In genomic region chr9:131627326-131627845, GRCh38 we compare ENCODE assay signal across 10 cellular contexts.
A peak's percentile ranks its signal among the peaks of the same experiment; 100 is the strongest.
DNase-seq lines count a peak whose midpoint lies in the region; ATAC-seq, FAIRE-seq and TF ChIP-seq lines count a peak whose summit lies in the region.
"Had no signal": no experiment of that assay in that cellular context is flagged by ENCODE, and none has a peak within 500 bp of the region (broad histone marks: within the 10 kb centered on the region; RNA-seq: fewer than 3 reads in every experiment).

No MANE protein-coding gene starts in this region.

- in situ Hi-C loops in astrocyte of the spinal cord (cut with HindIII; ENCODE audit: low sequenced_read_pairs), result no loop called here

- POLR2A ChIA-PET in CD8-positive, alpha-beta memory T cell (lab: Charles Lee), result interaction anchor here (1.7 to 2.2 kb wide), 4 partner anchors 41 to 110 kb away, joined by 5 to 17 read pairs (median 14); no protein-coding TSS in a partner anchor

- H3K9me3 Mint-ChIP-seq in CD8-positive, alpha-beta memory T cell, result no peaks in the 10 kb centered on the region
- H3K9me3 Mint-ChIP-seq in nephron progenitor cell, result no peaks in the 10 kb centered on the region

- H3K27ac ChIP-seq in CD8-positive, alpha-beta memory T cell (ENCODE audit: low read depth, low read length), result peak overlapping the region; percentile 92
- H3K27ac ChIP-seq: esophagus muscularis mucosa had no signal

- peaks cover 47% of the 10 kb centered on the region for H3K4me1 ChIP-seq in CD8-positive, alpha-beta memory T cell (ENCODE audit: insufficient read depth, low read length)

- H3K4me3 Mint-ChIP-seq in CD8-positive, alpha-beta memory T cell, result peak overlapping the region; percentile 64 to 87 (median 80)
- H3K4me3 Mint-ChIP-seq in nephron progenitor cell, result peak overlapping the region; percentile 15

- DNase-seq in CD8-positive, alpha-beta memory T cell, result no peak
- DNase-seq in M059J (ENCODE audit: low read depth) (peak; percentile 74), astrocyte of the spinal cord (ENCODE audit: low read depth, low spot score) (peak; percentile 77), nephron progenitor cell (no peak), ecto neural progenitor cell (ENCODE audit: low spot score) (no peak), D721Med (ENCODE audit: insufficient read length, low spot score) (no peak), GF-D8 (lab: John Stamatoyannopoulos, UW) (no peak)

- CTCF ChIA-PET in CD8-positive, alpha-beta memory T cell (lab: Charles Lee), result interaction anchor here (0.7 to 5.4 kb wide), 10 partner anchors 15 to 117 kb away, joined by 3 to 28 read pairs (median 6); partner anchors contain the start of gene RAPGEF1

- H3K27ac Mint-ChIP-seq in CD8-positive, alpha-beta memory T cell, result peak overlapping the region; percentile 95 to 99 (median 98)
- H3K27ac Mint-ChIP-seq in nephron progenitor cell, result peak overlapping the region; percentile 34

- H3K36me3 ChIP-seq in CD8-positive, alpha-beta memory T cell (ENCODE audit: insufficient read depth, low read length), result peaks cover 18% of the 10 kb centered on the region

- FAIRE-seq in D721Med (lab: Jason Lieb, UNC), result no peak
- FAIRE-seq: GM12891 had no signal

- H3K9me3 ChIP-seq in CD8-positive, alpha-beta memory T cell (ENCODE audit: low read length), result no peaks in the 10 kb centered on the region
- H3K9me3 ChIP-seq: esophagus muscularis mucosa had no signal

- H3K4me1 Mint-ChIP-seq in CD8-positive, alpha-beta memory T cell, result peaks cover 61 to 79% (median 67%) of the 10 kb centered on the region in 3 donors
- H3K4me1 Mint-ChIP-seq in nephron progenitor cell, result peaks cover 69% of the 10 kb centered on the region

- ATAC-seq in HG02571 (IDR thresholded peaks at IDR 0.05; ENCODE audit: unreplicated experiment), result no peak

- peaks cover 7 to 75% (median 10%) of the 10 kb centered on the region in 3 donors for H3K36me3 Mint-ChIP-seq in CD8-positive, alpha-beta memory T cell
- peaks cover 13% of the 10 kb centered on the region for H3K36me3 Mint-ChIP-seq in nephron progenitor cell (ENCODE audit: low read depth)

- TF ChIP-seq CTCF in astrocyte of the spinal cord (IDR thresholded peaks at IDR 0.05; ENCODE audit: low read depth, low read length) (no peak), nephron progenitor cell (IDR thresholded peaks at IDR 0.05) (no peak), D721Med (IDR thresholded peaks at IDR 0.05; ENCODE audit: insufficient read depth, missing control alignments) (no peak)

- peak overlapping the region; percentile 3 for H3K4me3 ChIP-seq in CD8-positive, alpha-beta memory T cell (ENCODE audit: low read length)
- no peak overlapping the region for H3K4me3 ChIP-seq in astrocyte of the spinal cord (ENCODE audit: low read depth, low read length)
- H3K4me3 ChIP-seq: esophagus muscularis mucosa had no signal

- H3K27me3 Mint-ChIP-seq in CD8-positive, alpha-beta memory T cell, result peaks cover 0 to 1% of the 10 kb centered on the region in 2 donors
- no peaks in the 10 kb centered on the region for H3K27me3 Mint-ChIP-seq in nephron progenitor cell (ENCODE audit: low read depth, poor library complexity)

- no peaks in the 10 kb centered on the region for H3K27me3 ChIP-seq in CD8-positive, alpha-beta memory T cell (ENCODE audit: insufficient read depth, low read length, poor library complexity, severe bottlenecking)
- H3K27me3 ChIP-seq: esophagus muscularis mucosa had no signal

Comparison
In these comparisons a context has a peak if more than half of its experiments do, and no peak if none do; other contexts are left out.
1. DNase-seq: peak in M059J (single experiment) and astrocyte of the spinal cord (single experiment); none in CD8-positive, alpha-beta memory T cell (0 of 5), nephron progenitor cell (single experiment), ecto neural progenitor cell (single experiment), D721Med (single experiment) and GF-D8 (single experiment).